ENCODE assay signal across 1 cellular context in the genomic region with DNA sequence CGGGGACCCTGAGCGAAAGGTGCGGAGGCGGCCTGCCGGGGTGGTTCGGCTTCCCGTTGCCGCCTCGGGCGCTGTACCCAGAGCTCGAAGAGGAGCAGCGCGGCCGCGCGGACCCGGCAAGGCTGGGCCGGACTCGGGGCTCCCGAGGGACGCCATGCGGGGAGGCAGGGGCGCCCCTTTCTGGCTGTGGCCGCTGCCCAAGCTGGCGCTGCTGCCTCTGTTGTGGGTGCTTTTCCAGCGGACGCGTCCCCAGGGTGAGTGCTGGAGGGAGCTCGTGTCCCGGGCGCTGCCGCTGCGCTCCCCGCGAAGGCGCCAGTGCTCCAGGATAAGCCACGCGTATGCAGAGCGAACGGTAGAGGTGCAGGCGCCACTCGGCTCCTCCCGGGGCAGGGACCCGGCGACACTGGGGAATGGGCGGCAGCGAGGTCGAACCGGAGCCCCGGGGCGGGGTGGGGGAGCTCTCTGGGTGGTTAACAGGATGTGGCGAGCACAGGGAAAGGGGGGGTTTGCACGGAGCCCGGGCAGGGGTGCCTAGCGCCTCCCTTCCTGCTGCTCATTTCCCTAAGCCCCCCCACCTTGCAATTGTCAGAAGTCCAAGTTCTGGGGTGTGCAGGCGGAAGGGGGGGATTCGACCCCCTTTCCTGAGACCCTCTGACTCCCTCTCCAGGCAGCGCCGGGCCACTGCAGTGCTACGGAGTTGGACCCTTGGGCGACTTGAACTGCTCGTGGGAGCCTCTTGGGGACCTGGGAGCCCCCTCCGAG.
TF ChIP-seq lines count a peak whose summit lies in the region.

Gene IL27RA, plus strand, starts transcription at position 44 of the 762 bp plus-strand sequence. Its CDS starts 111 bp downstream, at position 155.

TF ChIP-seq in K562, 482 proteins besides CTCF, POLR2A, EP300 and RAD21 (continued from another document and continues in another):
- TF ChIP-seq ARID4B (CRISPR knock-in tag; IDR thresholded peaks at IDR 0.05) (peak; percentile 52; the same call in 1 of the 2 replicates), ZFP1 (CRISPR knock-in tag; IDR thresholded peaks at IDR 0.05) (no peak), NCOA2 (IDR thresholded peaks at IDR 0.05; ENCODE audit: partially characterized antibody in 2 of 2) (no peak), BRD9 (IDR thresholded peaks at IDR 0.05; ENCODE audit: low read depth, partially characterized antibody) (peak; percentile 84), KHSRP (IDR thresholded peaks at IDR 0.05) (no peak), PTRF (tag; IDR thresholded peaks at IDR 0.05) (no peak), U2AF1 (optimal IDR thresholded peaks at IDR 0.05; ENCODE audit: low read depth, low read length) (peak; percentile 60), ZBTB34 (CRISPR knock-in tag; IDR thresholded peaks at IDR 0.05) (no peak), NFATC3 (IDR thresholded peaks at IDR 0.05) (no peak), TCF7L2 (IDR thresholded peaks at IDR 0.05; ENCODE audit: low read depth, low read length) (no peak), POLR2G (IDR thresholded peaks at IDR 0.05; ENCODE audit: low read depth, low read length) (peak; percentile 92), BACH1 (tag; IDR thresholded peaks at IDR 0.05) (no peak), IRF1 (CRISPR knock-in tag; IDR thresholded peaks at IDR 0.05; ENCODE audit: borderline replicate concordance) (no peak), DMBX1 (CRISPR knock-in tag; IDR thresholded peaks at IDR 0.05; ENCODE audit: borderline replicate concordance) (no peak), ZNF232 (CRISPR knock-in tag; IDR thresholded peaks at IDR 0.05) (0 out of 2 replicates have a peak, but pooled peaks have one; percentile 40), ZNF347 (CRISPR knock-in tag; IDR thresholded peaks at IDR 0.05; ENCODE audit: low read depth) (no peak), RB1 (IDR thresholded peaks at IDR 0.05; ENCODE audit: low read depth) (peak; percentile 52), RBM14 (IDR thresholded peaks at IDR 0.05; ENCODE audit: borderline replicate concordance, insufficient read depth, low read depth, low read length) (peak; percentile 93; the same call in 1 of the 2 replicates), SRF (CRISPR knock-in tag; IDR thresholded peaks at IDR 0.05) (no peak), ZNF384 (IDR thresholded peaks at IDR 0.05; ENCODE audit: low read depth, low read length) (no peak), TEAD2 (tag; IDR thresholded peaks at IDR 0.05) (no peak), DNMT1 (IDR thresholded peaks at IDR 0.05) (no peak), DPF2 (IDR thresholded peaks at IDR 0.05) (no peak; the same call in 1 of the 2 replicates), ZNF253 (CRISPR knock-in tag; conservative IDR thresholded peaks at IDR 0.05) (no peak), MAZ (CRISPR knock-in tag; conservative IDR thresholded peaks at IDR 0.05 in 1 of 2, IDR thresholded peaks at IDR 0.05 in 1 of 2) (peak; percentile 67 to 78), OTX1 (CRISPR knock-in tag; IDR thresholded peaks at IDR 0.05) (no peak), ASH1L (IDR thresholded peaks at IDR 0.05; ENCODE audit: borderline replicate concordance, low read depth, partially characterized antibody) (no peak), EGR1 (conservative IDR thresholded peaks at IDR 0.05) (peak; percentile 84), XRCC5 (IDR thresholded peaks at IDR 0.05; ENCODE audit: low read depth, low read length) (no peak), ZNF239 (CRISPR knock-in tag; IDR thresholded peaks at IDR 0.05) (no peak), TFAM (CRISPR knock-in tag; conservative IDR thresholded peaks at IDR 0.05) (no peak), ETV1 (tag; conservative IDR thresholded peaks at IDR 0.05; ENCODE audit: low read depth) (peak; percentile 77), E2F8 (IDR thresholded peaks at IDR 0.05; ENCODE audit: low read depth, partially characterized antibody) (no peak), TAF15 (IDR thresholded peaks at IDR 0.05; ENCODE audit: low read depth, low read length) (no peak), SRSF9 (IDR thresholded peaks at IDR 0.05; ENCODE audit: borderline replicate concordance, low read depth, low read length) (no peak), RBBP5 (IDR thresholded peaks at IDR 0.05; ENCODE audit: borderline replicate concordance, insufficient read depth, low read length, poor library complexity, severe bottlenecking) (peak; percentile 78)
- TF ChIP-seq, protein P1, sequence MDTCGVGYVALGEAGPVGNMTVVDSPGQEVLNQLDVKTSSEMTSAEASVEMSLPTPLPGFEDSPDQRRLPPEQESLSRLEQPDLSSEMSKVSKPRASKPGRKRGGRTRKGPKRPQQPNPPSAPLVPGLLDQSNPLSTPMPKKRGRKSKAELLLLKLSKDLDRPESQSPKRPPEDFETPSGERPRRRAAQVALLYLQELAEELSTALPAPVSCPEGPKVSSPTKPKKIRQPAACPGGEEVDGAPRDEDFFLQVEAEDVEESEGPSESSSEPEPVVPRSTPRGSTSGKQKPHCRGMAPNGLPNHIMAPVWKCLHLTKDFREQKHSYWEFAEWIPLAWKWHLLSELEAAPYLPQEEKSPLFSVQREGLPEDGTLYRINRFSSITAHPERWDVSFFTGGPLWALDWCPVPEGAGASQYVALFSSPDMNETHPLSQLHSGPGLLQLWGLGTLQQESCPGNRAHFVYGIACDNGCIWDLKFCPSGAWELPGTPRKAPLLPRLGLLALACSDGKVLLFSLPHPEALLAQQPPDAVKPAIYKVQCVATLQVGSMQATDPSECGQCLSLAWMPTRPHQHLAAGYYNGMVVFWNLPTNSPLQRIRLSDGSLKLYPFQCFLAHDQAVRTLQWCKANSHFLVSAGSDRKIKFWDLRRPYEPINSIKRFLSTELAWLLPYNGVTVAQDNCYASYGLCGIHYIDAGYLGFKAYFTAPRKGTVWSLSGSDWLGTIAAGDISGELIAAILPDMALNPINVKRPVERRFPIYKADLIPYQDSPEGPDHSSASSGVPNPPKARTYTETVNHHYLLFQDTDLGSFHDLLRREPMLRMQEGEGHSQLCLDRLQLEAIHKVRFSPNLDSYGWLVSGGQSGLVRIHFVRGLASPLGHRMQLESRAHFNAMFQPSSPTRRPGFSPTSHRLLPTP (IDR thresholded peaks at IDR 0.05; ENCODE audit: borderline replicate concordance, extremely low read depth, insufficient read length): no peak
- TF ChIP-seq, protein P2, sequence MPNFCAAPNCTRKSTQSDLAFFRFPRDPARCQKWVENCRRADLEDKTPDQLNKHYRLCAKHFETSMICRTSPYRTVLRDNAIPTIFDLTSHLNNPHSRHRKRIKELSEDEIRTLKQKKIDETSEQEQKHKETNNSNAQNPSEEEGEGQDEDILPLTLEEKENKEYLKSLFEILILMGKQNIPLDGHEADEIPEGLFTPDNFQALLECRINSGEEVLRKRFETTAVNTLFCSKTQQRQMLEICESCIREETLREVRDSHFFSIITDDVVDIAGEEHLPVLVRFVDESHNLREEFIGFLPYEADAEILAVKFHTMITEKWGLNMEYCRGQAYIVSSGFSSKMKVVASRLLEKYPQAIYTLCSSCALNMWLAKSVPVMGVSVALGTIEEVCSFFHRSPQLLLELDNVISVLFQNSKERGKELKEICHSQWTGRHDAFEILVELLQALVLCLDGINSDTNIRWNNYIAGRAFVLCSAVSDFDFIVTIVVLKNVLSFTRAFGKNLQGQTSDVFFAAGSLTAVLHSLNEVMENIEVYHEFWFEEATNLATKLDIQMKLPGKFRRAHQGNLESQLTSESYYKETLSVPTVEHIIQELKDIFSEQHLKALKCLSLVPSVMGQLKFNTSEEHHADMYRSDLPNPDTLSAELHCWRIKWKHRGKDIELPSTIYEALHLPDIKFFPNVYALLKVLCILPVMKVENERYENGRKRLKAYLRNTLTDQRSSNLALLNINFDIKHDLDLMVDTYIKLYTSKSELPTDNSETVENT (CRISPR knock-in tag; IDR thresholded peaks at IDR 0.05): no peak; the same call in 1 of the 2 replicates
- TF ChIP-seq, protein P3, sequence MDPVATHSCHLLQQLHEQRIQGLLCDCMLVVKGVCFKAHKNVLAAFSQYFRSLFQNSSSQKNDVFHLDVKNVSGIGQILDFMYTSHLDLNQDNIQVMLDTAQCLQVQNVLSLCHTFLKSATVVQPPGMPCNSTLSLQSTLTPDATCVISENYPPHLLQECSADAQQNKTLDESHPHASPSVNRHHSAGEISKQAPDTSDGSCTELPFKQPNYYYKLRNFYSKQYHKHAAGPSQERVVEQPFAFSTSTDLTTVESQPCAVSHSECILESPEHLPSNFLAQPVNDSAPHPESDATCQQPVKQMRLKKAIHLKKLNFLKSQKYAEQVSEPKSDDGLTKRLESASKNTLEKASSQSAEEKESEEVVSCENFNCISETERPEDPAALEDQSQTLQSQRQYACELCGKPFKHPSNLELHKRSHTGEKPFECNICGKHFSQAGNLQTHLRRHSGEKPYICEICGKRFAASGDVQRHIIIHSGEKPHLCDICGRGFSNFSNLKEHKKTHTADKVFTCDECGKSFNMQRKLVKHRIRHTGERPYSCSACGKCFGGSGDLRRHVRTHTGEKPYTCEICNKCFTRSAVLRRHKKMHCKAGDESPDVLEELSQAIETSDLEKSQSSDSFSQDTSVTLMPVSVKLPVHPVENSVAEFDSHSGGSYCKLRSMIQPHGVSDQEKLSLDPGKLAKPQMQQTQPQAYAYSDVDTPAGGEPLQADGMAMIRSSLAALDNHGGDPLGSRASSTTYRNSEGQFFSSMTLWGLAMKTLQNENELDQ (CRISPR knock-in tag; IDR thresholded peaks at IDR 0.05; ENCODE audit: borderline replicate concordance): no peak
- TF ChIP-seq, protein P4, sequence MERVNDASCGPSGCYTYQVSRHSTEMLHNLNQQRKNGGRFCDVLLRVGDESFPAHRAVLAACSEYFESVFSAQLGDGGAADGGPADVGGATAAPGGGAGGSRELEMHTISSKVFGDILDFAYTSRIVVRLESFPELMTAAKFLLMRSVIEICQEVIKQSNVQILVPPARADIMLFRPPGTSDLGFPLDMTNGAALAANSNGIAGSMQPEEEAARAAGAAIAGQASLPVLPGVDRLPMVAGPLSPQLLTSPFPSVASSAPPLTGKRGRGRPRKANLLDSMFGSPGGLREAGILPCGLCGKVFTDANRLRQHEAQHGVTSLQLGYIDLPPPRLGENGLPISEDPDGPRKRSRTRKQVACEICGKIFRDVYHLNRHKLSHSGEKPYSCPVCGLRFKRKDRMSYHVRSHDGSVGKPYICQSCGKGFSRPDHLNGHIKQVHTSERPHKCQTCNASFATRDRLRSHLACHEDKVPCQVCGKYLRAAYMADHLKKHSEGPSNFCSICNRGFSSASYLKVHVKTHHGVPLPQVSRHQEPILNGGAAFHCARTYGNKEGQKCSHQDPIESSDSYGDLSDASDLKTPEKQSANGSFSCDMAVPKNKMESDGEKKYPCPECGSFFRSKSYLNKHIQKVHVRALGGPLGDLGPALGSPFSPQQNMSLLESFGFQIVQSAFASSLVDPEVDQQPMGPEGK (CRISPR knock-in tag; IDR thresholded peaks at IDR 0.05; ENCODE audit: borderline replicate concordance): no peak
